ENCODE assay signal across 10 cellular contexts in the genomic region with DNA sequence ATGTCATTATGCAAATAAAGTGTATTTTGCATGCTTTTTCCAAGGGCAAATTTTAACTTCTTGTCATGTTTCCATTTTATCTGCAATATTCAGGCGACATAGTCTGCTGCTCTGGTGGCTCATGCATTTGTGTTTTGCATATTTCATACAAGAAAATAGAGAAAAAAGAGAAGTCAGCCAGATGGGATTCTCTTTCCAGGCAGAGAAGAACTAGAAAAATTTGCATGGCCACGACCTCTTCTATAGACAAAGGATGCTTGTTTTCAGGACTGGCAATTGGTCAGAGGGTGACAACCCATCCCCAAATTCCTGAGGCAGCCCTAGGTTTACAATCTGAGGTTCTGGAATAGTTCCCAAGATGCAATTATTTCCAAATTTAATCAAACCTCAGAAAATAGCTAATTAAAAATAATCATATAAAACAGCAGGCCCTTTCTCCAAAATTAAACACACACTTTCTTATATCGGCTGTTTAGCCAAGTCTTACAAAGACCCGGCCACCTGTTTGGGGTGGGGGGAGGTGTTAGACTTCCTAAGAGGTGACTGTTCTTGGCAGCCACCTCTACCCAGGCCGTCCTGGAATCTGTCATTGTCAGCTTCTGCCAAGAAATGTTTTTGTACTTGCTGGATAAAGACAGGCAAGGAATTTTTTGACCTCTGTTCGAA. TPM values are rescaled to one million over a fixed set of nuclear protein-coding genes. Genes with fewer than 3 reads are reported as not detected.
DNase-seq lines count a peak whose midpoint lies in the region; ATAC-seq and TF ChIP-seq lines count a peak whose summit lies in the region.
"Had no signal": no experiment of that assay in that cellular context is flagged by ENCODE, and none has a peak within 500 bp of the region (broad histone marks: within the 10 kb centered on the region; RNA-seq: fewer than 3 reads in every experiment).

No MANE protein-coding gene starts in this region.

- CTCF ChIA-PET in OCI-LY7 (lab: Charles Lee; ENCODE audit: unreplicated experiment) = no interaction called here

- no TSS peak for BruUV-seq in OCI-LY7 (replicated peaks; lab: Mats Ljungman, UMichigan)

- intact Hi-C loops in OCI-LY7 (cut with micrococcal nuclease; ENCODE audit: unreplicated experiment) = no loop called here
- intact Hi-C loops in right cardiac atrium (cut with DNase I) = no loop called here
- intact Hi-C loops in upper lobe of right lung (cut with DNase I) = no loop called here

- H3K79me2 ChIP-seq in OCI-LY7 (ENCODE audit: insufficient read depth, low read depth, low read length) = no peaks in the 10 kb centered on the region

- no peak for TF ChIP-seq POLR2A in tibial nerve (IDR thresholded peaks at IDR 0.05)

- no peaks in the 10 kb centered on the region for H4K20me1 ChIP-seq in OCI-LY7 (ENCODE audit: insufficient read depth, low read length)

- peak overlapping the region; percentile 59 for H3K4me2 ChIP-seq in OCI-LY7 (ENCODE audit: low read length)

- DNase-seq in GM06990 (ENCODE audit: extremely low read depth, insufficient read length) (peak; percentile 26), OCI-LY7 (ENCODE audit: low spot score) (peak; percentile 83), right cardiac atrium (no peak), tibial nerve (ENCODE audit: low spot score in 2 of 2) (no peak), upper lobe of right lung (no peak)
- no peak for DNase-seq in stimulated activated naive CD4-positive, alpha-beta T cell (lab: John Stamatoyannopoulos, UW)
- DNase-seq: Kasumi-1 had no signal

- no peaks in the 10 kb centered on the region for H3K27me3 ChIP-seq in GM06990 (replicated peaks; ENCODE audit: control insufficient read depth, insufficient read depth, low read length)
- H3K27me3 ChIP-seq in right cardiac atrium (ENCODE audit: control insufficient read depth, insufficient read depth) = no peaks in the 10 kb centered on the region
- H3K27me3 ChIP-seq in tibial nerve = no peaks in the 10 kb centered on the region
- H3K27me3 ChIP-seq in upper lobe of right lung = no peaks in the 10 kb centered on the region

- no peaks in the 10 kb centered on the region for H3K36me3 ChIP-seq in GM06990 (ENCODE audit: control insufficient read depth, insufficient read depth, low read length)
- H3K36me3 ChIP-seq in OCI-LY7 (ENCODE audit: insufficient read depth, low read length) = no peaks in the 10 kb centered on the region
- H3K36me3 ChIP-seq in tibial nerve = no peaks in the 10 kb centered on the region
- no peaks in the 10 kb centered on the region for H3K36me3 ChIP-seq in upper lobe of right lung

- WGBS in right cardiac atrium = 21% methylated on average over 6 of the region's 6 CpGs
- WGBS in tibial nerve, 2 donors = 22 to 24% methylated on average over 6 of the region's 6 CpGs

- H3K9me2 ChIP-seq in OCI-LY7 (ENCODE audit: insufficient read depth, low read length) = no peaks in the 10 kb centered on the region

- H3K27ac ChIP-seq in OCI-LY7 (ENCODE audit: low read depth, low read length, poor library complexity, severe bottlenecking) (peak overlapping the region; percentile 67), right cardiac atrium (ENCODE audit: low read length) (no peak overlapping the region), tibial nerve (no peak overlapping the region), upper lobe of right lung (no peak overlapping the region)

- H3K4me3 ChIP-seq in GM06990 (replicated peaks; ENCODE audit: low read depth, low read length) (no peak overlapping the region), OCI-LY7 (ENCODE audit: low read depth, low read length, poor library complexity, severe bottlenecking) (peak overlapping the region; percentile 41), right cardiac atrium (ENCODE audit: low read length) (no peak overlapping the region), tibial nerve (no peak overlapping the region), upper lobe of right lung (no peak overlapping the region)

- POLR2A ChIA-PET in OCI-LY7 (lab: Charles Lee) = interaction anchor here (1.1 to 2.3 kb wide), 5 partner anchors 9 to 33 kb away, joined by 3 to 9 read pairs (median 4); no protein-coding TSS in a partner anchor

- ATAC-seq in GM21717 (IDR thresholded peaks at IDR 0.05; ENCODE audit: unreplicated experiment) = peak; percentile 44
- peak; percentile 39 to 63 for ATAC-seq in right cardiac atrium
- no peak for ATAC-seq in HG02973 (IDR thresholded peaks at IDR 0.05; ENCODE audit: unreplicated experiment)
- ATAC-seq in upper lobe of right lung = no peak
- ATAC-seq: HCT116 had no signal

- H3K4me1 ChIP-seq in OCI-LY7 (ENCODE audit: insufficient read depth, low read length, poor library complexity, severe bottlenecking) (peaks cover 48% of the 10 kb centered on the region), right cardiac atrium (ENCODE audit: control insufficient read depth, insufficient read depth, low read length) (no peaks in the 10 kb centered on the region), tibial nerve (peaks cover 0 to 13% (median 6%) of the 10 kb centered on the region in 4 donors), upper lobe of right lung (no peaks in the 10 kb centered on the region)

- H2AFZ ChIP-seq in OCI-LY7 (ENCODE audit: low read length) = peak overlapping the region; percentile 50; the same call in 1 of the 2 replicates

- no peak for TF ChIP-seq EP300 in tibial nerve (IDR thresholded peaks at IDR 0.05)

- no peaks in the 10 kb centered on the region for H3K9me3 ChIP-seq in OCI-LY7 (ENCODE audit: low read length)
- no peaks in the 10 kb centered on the region for H3K9me3 ChIP-seq in right cardiac atrium (ENCODE audit: control insufficient read depth, low read length)
- H3K9me3 ChIP-seq in tibial nerve = no peaks in the 10 kb centered on the region
- H3K9me3 ChIP-seq in upper lobe of right lung = no peaks in the 10 kb centered on the region

- TF ChIP-seq CTCF in GM06990 (IDR thresholded peaks at IDR 0.05; ENCODE audit: insufficient read depth, low read length, poor library complexity, severe bottlenecking) = no peak
- TF ChIP-seq CTCF in OCI-LY7 (conservative IDR thresholded peaks at IDR 0.05; ENCODE audit: low read length) = no peak
- no peak for TF ChIP-seq CTCF in tibial nerve (IDR thresholded peaks at IDR 0.05)
- TF ChIP-seq CTCF in upper lobe of right lung (IDR thresholded peaks at IDR 0.05) = no peak

RNA-seq across cellular contexts. Expression of gene SOS1, which starts 20.6 kb away (rescaled TPM):
- total RNA-seq in OCI-LY7 (2014; rRNA removed; shearing (Covaris generic)) = 15.2 and 21.3 TPM in 2 replicates
- total RNA-seq in OCI-LY7 (2022) (40.0 and 47.9 TPM in 2 replicates), right cardiac atrium (10 to 100 TPM; 19.1 to 30.4 (median 23.1) TPM), tibial nerve (10 to 100 TPM; 18.6 to 27.3 (median 23.4) TPM), upper lobe of right lung (37.0 TPM)
- 6.7 TPM for polyA plus RNA-seq in right cardiac atrium

Comparison
In these comparisons a context has a peak if more than half of its experiments do, and no peak if none do; other contexts are left out.
1. DNase-seq: peak in GM06990 (single experiment) and OCI-LY7 (single experiment); none in right cardiac atrium (0 of 3), tibial nerve (0 of 2), stimulated activated naive CD4-positive, alpha-beta T cell (0 of 6) and upper lobe of right lung (single experiment).
2. ATAC-seq: peak in GM21717 (single experiment) and right cardiac atrium (2 of 2); none in HG02973 (single experiment) and upper lobe of right lung (single experiment).